ENCODE assay signal across 2 cellular contexts in genomic region chr1:170407138-170407537, GRCh38.
TF ChIP-seq lines count a peak whose summit lies in the region.

No MANE protein-coding gene starts in this region.

TF ChIP-seq in SK-N-SH treated with all-trans-retinoic acid at 6 μM for 48 hours, 23 proteins besides CTCF, POLR2A, EP300 and RAD21 (continued from another document):
- TF ChIP-seq CSRNP3 (CRISPR knock-in tag; IDR thresholded peaks at IDR 0.05): no peak
- TF ChIP-seq ZC3H10 (CRISPR knock-in tag; IDR thresholded peaks at IDR 0.05): no peak
- TF ChIP-seq BACH2 (CRISPR knock-in tag; IDR thresholded peaks at IDR 0.05; ENCODE audit: borderline replicate concordance): no peak
- no peak for TF ChIP-seq ZNF8 (CRISPR knock-in tag; IDR thresholded peaks at IDR 0.05)

TF ChIP-seq in SK-N-SH, 30 proteins besides CTCF, POLR2A, EP300 and RAD21 (continued from another document):
- TF ChIP-seq REST (IDR thresholded peaks at IDR 0.05; ENCODE audit: low read depth, low read length) (no peak), SMC3 (IDR thresholded peaks at IDR 0.05; ENCODE audit: low read depth, low read length) (no peak), MEF2A (IDR thresholded peaks at IDR 0.05; ENCODE audit: borderline replicate concordance, low read depth) (no peak), YY1 (IDR thresholded peaks at IDR 0.05; ENCODE audit: low read depth) (no peak), FOSL2 (IDR thresholded peaks at IDR 0.05; ENCODE audit: borderline replicate concordance, low read depth) (no peak), MXI1 (IDR thresholded peaks at IDR 0.05; ENCODE audit: low read depth, low read length) (no peak), NRF1 (IDR thresholded peaks at IDR 0.05; ENCODE audit: low read depth, low read length) (no peak), POLR2AphosphoS5 (IDR thresholded peaks at IDR 0.05; ENCODE audit: low read depth, low read length) (no peak), ZBTB33 (IDR thresholded peaks at IDR 0.05; ENCODE audit: borderline replicate concordance, low read depth) (no peak)
- TF ChIP-seq, protein P1, sequence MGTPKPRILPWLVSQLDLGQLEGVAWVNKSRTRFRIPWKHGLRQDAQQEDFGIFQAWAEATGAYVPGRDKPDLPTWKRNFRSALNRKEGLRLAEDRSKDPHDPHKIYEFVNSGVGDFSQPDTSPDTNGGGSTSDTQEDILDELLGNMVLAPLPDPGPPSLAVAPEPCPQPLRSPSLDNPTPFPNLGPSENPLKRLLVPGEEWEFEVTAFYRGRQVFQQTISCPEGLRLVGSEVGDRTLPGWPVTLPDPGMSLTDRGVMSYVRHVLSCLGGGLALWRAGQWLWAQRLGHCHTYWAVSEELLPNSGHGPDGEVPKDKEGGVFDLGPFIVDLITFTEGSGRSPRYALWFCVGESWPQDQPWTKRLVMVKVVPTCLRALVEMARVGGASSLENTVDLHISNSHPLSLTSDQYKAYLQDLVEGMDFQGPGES (IDR thresholded peaks at IDR 0.05; ENCODE audit: low read depth, low read length): no peak
